20 cellular contexts compared by ENCODE assay signal in genomic region chr6:131840936-131841583, GRCh38. TPM values are rescaled to one million over a fixed set of nuclear protein-coding genes. Genes with fewer than 3 reads are reported as not detected.
A peak's percentile ranks its signal among the peaks of the same experiment; 100 is the strongest.
DNase-seq lines count a peak whose midpoint lies in the region; ATAC-seq, FAIRE-seq and TF ChIP-seq lines count a peak whose summit lies in the region.
"Had no signal": no experiment of that assay in that cellular context is flagged by ENCODE, and none has a peak within 500 bp of the region (broad histone marks: within the 10 kb centered on the region; RNA-seq: fewer than 3 reads in every experiment).

No MANE protein-coding gene starts in this region.

- FAIRE-seq in RCC 7860 (lab: Jason Lieb, UNC), result peak; percentile 71
- no peak for FAIRE-seq in kidney (lab: Jason Lieb, UNC)
- FAIRE-seq: G401.6 had no signal

- H3K9ac ChIP-seq in kidney (ENCODE audit: low read length in 2 of 2) (peak overlapping the region in 1 of 2 donors; percentile 13), mesenchymal stem cell (ENCODE audit: low read length) (no peak overlapping the region)

- no peak for ATAC-seq in stimulated activated naive CD8-positive, alpha-beta T cell treated with anti-CD3 and anti-CD28 coated beads, Interleukin-15, amount 100 ng/mL, for 72 hours

- H3K4me1 ChIP-seq in kidney (ENCODE audit: control insufficient read depth in 1 of 2, insufficient read depth in 1 of 2, low read depth in 1 of 2, low read length in 2 of 2) (peaks cover 4 to 11% of the 10 kb centered on the region in 2 donors), mesenchymal stem cell (ENCODE audit: control insufficient read depth, insufficient read depth, low read depth, low read length) (peaks cover 4% of the 10 kb centered on the region), thyroid gland (peaks cover 9 to 20% of the 10 kb centered on the region in 2 donors)
- H3K4me1 ChIP-seq: HAP-1, Peyer's patch had no signal

- H2BK15ac ChIP-seq in mesenchymal stem cell (ENCODE audit: low read depth, poor library complexity, severe bottlenecking), result no peak overlapping the region

- DNase-seq in RCC 7860 (ENCODE audit: low spot score) (peak; percentile 40), kidney (no peak), mesenchymal stem cell (no peak), thyroid gland (peak in 1 of 2 donors; percentile 16), NCI-H82 (lab: John Stamatoyannopoulos, UW) (no peak), MV-4-11 (lab: John Stamatoyannopoulos, UW) (no peak)
- DNase-seq in stimulated activated naive CD8-positive, alpha-beta T cell treated with anti-CD3 and anti-CD28 coated beads, Interleukin-15, amount 100 ng/mL, for 72 hours, result no peak
- DNase-seq: AML-193, DMS 273 treated with DMSO at 0.1 percent for 48 hours, DND-41, KG1, NCI-H1417 treated with DMSO at 0.1 percent for 48 hours, NCI-H2081 treated with DMSO at 0.1 percent for 48 hours, NCI-H446 treated with DMSO at 0.1 percent for 48 hours, Peyer's patch, Right ventricle myocardium superior had no signal

- no peak for TF ChIP-seq CTCF in kidney (IDR thresholded peaks at IDR 0.05; ENCODE audit: borderline replicate concordance, extremely low read depth, insufficient read depth)
- no peak for TF ChIP-seq CTCF in thyroid gland (IDR thresholded peaks at IDR 0.05)

- no peak overlapping the region for H3K14ac ChIP-seq in mesenchymal stem cell (ENCODE audit: low read length in 2 of 2)

- H2AFZ ChIP-seq in mesenchymal stem cell (ENCODE audit: low read depth, low read length), result no peak overlapping the region

- no peaks in the 10 kb centered on the region for H3K79me1 ChIP-seq in mesenchymal stem cell (replicated peaks; ENCODE audit: low read length, poor library complexity, severe bottlenecking)

- H3K4ac ChIP-seq in mesenchymal stem cell (ENCODE audit: low read depth in 1 of 2, low read length in 2 of 2), result no peak overlapping the region

- H3K9me3 ChIP-seq in kidney (ENCODE audit: control insufficient read depth in 1 of 2, low read length in 2 of 2) (no peaks in the 10 kb centered on the region), mesenchymal stem cell (ENCODE audit: control insufficient read depth, low read length) (no peaks in the 10 kb centered on the region), thyroid gland (no peaks in the 10 kb centered on the region)
- H3K9me3 ChIP-seq: HAP-1, Peyer's patch had no signal

- no peaks in the 10 kb centered on the region for H3K4me1 Mint-ChIP-seq in stimulated activated naive CD8-positive, alpha-beta T cell treated with anti-CD3 and anti-CD28 coated beads, Interleukin-15, amount 100 ng/mL, for 72 hours

- H3K27me3 Mint-ChIP-seq in stimulated activated naive CD8-positive, alpha-beta T cell treated with anti-CD3 and anti-CD28 coated beads, Interleukin-15, amount 100 ng/mL, for 72 hours, result peaks cover 39% of the 10 kb centered on the region

- H3K36me3 ChIP-seq in kidney (ENCODE audit: control insufficient read depth in 1 of 2, insufficient read depth in 2 of 2, low read length in 2 of 2) (no peaks in the 10 kb centered on the region), mesenchymal stem cell (ENCODE audit: control insufficient read depth in 1 of 2, insufficient read depth in 2 of 2, low read depth in 1 of 2, low read length in 2 of 2) (no peaks in the 10 kb centered on the region), thyroid gland (no peaks in the 10 kb centered on the region)
- H3K36me3 ChIP-seq: HAP-1, Peyer's patch had no signal

- no peak overlapping the region for H3K4me3 Mint-ChIP-seq in stimulated activated naive CD8-positive, alpha-beta T cell treated with anti-CD3 and anti-CD28 coated beads, Interleukin-15, amount 100 ng/mL, for 72 hours

- H4K8ac ChIP-seq in mesenchymal stem cell (ENCODE audit: low read length), result no peak overlapping the region

- no peak overlapping the region for H2BK5ac ChIP-seq in mesenchymal stem cell (ENCODE audit: low read depth, low read length, poor library complexity, severe bottlenecking)

- no peak overlapping the region for H2BK12ac ChIP-seq in mesenchymal stem cell (ENCODE audit: low read length in 2 of 2)

- WGBS in mesenchymal stem cell, result 97% methylated on average over 4 of the region's 5 CpGs
- 44 to 53% methylated on average over 5 of the region's 5 CpGs for WGBS in thyroid gland, 2 donors

- no peak overlapping the region for H2AK5ac ChIP-seq in mesenchymal stem cell (ENCODE audit: low read length, severe bottlenecking)

- H3K9me3 Mint-ChIP-seq in stimulated activated naive CD8-positive, alpha-beta T cell treated with anti-CD3 and anti-CD28 coated beads, Interleukin-15, amount 100 ng/mL, for 72 hours, result no peaks in the 10 kb centered on the region

- H3K27ac ChIP-seq in kidney (ENCODE audit: low read depth in 2 of 2, low read length in 2 of 2) (peak overlapping the region; percentile 34 to 64), mesenchymal stem cell (ENCODE audit: low read length, poor library complexity, severe bottlenecking) (peak overlapping the region; percentile 71), thyroid gland (peak overlapping the region; percentile 78 to 90 (median 80))
- H3K27ac ChIP-seq: C4-2B, Peyer's patch, SK-N-MC had no signal

- no peak overlapping the region for H3K4me3 ChIP-seq in kidney (ENCODE audit: low read length in 2 of 2)
- H3K4me3 ChIP-seq in mesenchymal stem cell (ENCODE audit: insufficient read depth in 1 of 2, low read depth in 1 of 2, low read length in 2 of 2), result no peak overlapping the region
- H3K4me3 ChIP-seq in thyroid gland (replicated peaks in 1 of 3), result no peak overlapping the region
- H3K4me3 ChIP-seq: HAP-1, Peyer's patch, SK-N-MC had no signal

- H3K23ac ChIP-seq in mesenchymal stem cell (ENCODE audit: low read length in 2 of 2), result no peak overlapping the region

- TF ChIP-seq POLR2A in thyroid gland (IDR thresholded peaks at IDR 0.05), result no peak

- no peak overlapping the region for H3K27ac Mint-ChIP-seq in stimulated activated naive CD8-positive, alpha-beta T cell treated with anti-CD3 and anti-CD28 coated beads, Interleukin-15, amount 100 ng/mL, for 72 hours

- no peak overlapping the region for H2BK120ac ChIP-seq in mesenchymal stem cell (ENCODE audit: low read depth, low read length)

- intact Hi-C loops in kidney (cut with DNase I) (no loop called here), thyroid gland (cut with DNase I) (no loop called here)

- H3K4me2 ChIP-seq in mesenchymal stem cell (ENCODE audit: low read length, poor library complexity, severe bottlenecking), result no peak overlapping the region

- no peaks in the 10 kb centered on the region for H3K27me3 ChIP-seq in mesenchymal stem cell (ENCODE audit: control insufficient read depth in 1 of 2, insufficient read depth in 1 of 2, low read length in 2 of 2)
- no peaks in the 10 kb centered on the region for H3K27me3 ChIP-seq in thyroid gland
- H3K27me3 ChIP-seq: Peyer's patch had no signal

- no peak overlapping the region for H3K18ac ChIP-seq in mesenchymal stem cell (ENCODE audit: low read depth in 1 of 2, low read length in 2 of 2)

- H4K91ac ChIP-seq in mesenchymal stem cell (ENCODE audit: low read length), result no peak overlapping the region

RNA-seq across cellular contexts. Expression of gene ENPP1, which starts 33.2 kb away (rescaled TPM):
- total RNA-seq in kidney (6.5 TPM), thyroid gland (100 to 1,000 TPM in 1 of 4 donors, 10 to 100 TPM in 3; 49.7 to 111 (median 62.6) TPM)
- polyA plus RNA-seq in kidney (ENCODE audit: insufficient read depth, low read depth, low replicate concordance), result 3.7 TPM
- polyA plus RNA-seq in mesenchymal stem cell (2013, experiment 1 of 2), result 2.5 TPM
- polyA plus RNA-seq in mesenchymal stem cell (2013, experiment 2 of 2), result 2.6 TPM
